In genomic region chr16:15055141-15056053, GRCh38 we compare ENCODE assay signal across 8 cellular contexts. TPM values are rescaled to one million over a fixed set of nuclear protein-coding genes. Genes with fewer than 3 reads are reported as not detected.
DNase-seq lines count a peak whose midpoint lies in the region; ATAC-seq, FAIRE-seq and TF ChIP-seq lines count a peak whose summit lies in the region.

No MANE protein-coding gene starts in this region.

- H3K4me3 ChIP-seq in Loucy (ENCODE audit: low read length, poor library complexity, severe bottlenecking), result peak overlapping the region; percentile 82
- peak overlapping the region; percentile 83 to 90 for H3K4me3 ChIP-seq in gastroesophageal sphincter
- peak overlapping the region; percentile 99 for H3K4me3 ChIP-seq in prostate gland

- TF ChIP-seq POLR2A in H54 (IDR thresholded peaks at IDR 0.05; ENCODE audit: low read depth, low read length) (peak; percentile 53; the same call in 1 of the 2 replicates), gastroesophageal sphincter (IDR thresholded peaks at IDR 0.05) (peak; percentile 50), prostate gland (IDR thresholded peaks at IDR 0.05) (peak; percentile 15)

- TF ChIP-seq EP300 in gastroesophageal sphincter (IDR thresholded peaks at IDR 0.05), result no peak

- intact Hi-C loops in prostate gland (cut with DNase I), result no loop called here

- ATAC-seq in gastroesophageal sphincter, result peak; percentile 62

- peak overlapping the region; percentile 76 for H3K9ac ChIP-seq in Loucy (ENCODE audit: low read depth, low read length, poor library complexity, severe bottlenecking)

- H2AFZ ChIP-seq in Loucy (ENCODE audit: low read length), result peak overlapping the region; percentile 93

- H3K27ac ChIP-seq in gastroesophageal sphincter (peak overlapping the region; percentile 32 to 92 (median 86)), prostate gland (peak overlapping the region; percentile 79 to 86)

- no peaks in the 10 kb centered on the region for H3K9me2 ChIP-seq in Loucy (replicated peaks; ENCODE audit: low read depth, low read length)

- H3K4me1 ChIP-seq in Loucy (ENCODE audit: insufficient read depth, low read length, poor library complexity, severe bottlenecking), result no peaks in the 10 kb centered on the region
- peaks cover 0 to 35% (median 7%) of the 10 kb centered on the region in 3 donors for H3K4me1 ChIP-seq in gastroesophageal sphincter
- H3K4me1 ChIP-seq in prostate gland (replicated peaks), result no peaks in the 10 kb centered on the region

- H3K4me2 ChIP-seq in Loucy (ENCODE audit: low read depth, low read length, poor library complexity, severe bottlenecking), result peak overlapping the region; percentile 79

- peak; percentile 57 to 79 (median 68) for DNase-seq in activated CD4-positive, CD25-positive, alpha-beta regulatory T cell (lab: John Stamatoyannopoulos, UW)
- no peak for DNase-seq in activated CD4-positive, CD25-positive, alpha-beta regulatory T cell treated with anti-CD3 and anti-CD28 coated beads, Interleukin-2, amount 50 U/mL, for 72 hours
- DNase-seq in H54 (ENCODE audit: insufficient read length, low spot score), result peak; percentile 37
- peak; percentile 38 for DNase-seq in activated CD8-positive, alpha-beta memory T cell treated with anti-CD3 and anti-CD28 coated beads, Interleukin-2, amount 50 U/mL, for 24 hours (ENCODE audit: extremely low read depth)
- DNase-seq in prostate gland (ENCODE audit: low spot score), result no peak
- DNase-seq in NCI-H2029 (lab: John Stamatoyannopoulos, UW), result no peak

- H3K36me3 ChIP-seq in Loucy (ENCODE audit: insufficient read depth, low read length), result peaks cover 4% of the 10 kb centered on the region; the same call in 1 of the 2 replicates
- peaks cover 0 to 22% of the 10 kb centered on the region in 2 donors for H3K36me3 ChIP-seq in gastroesophageal sphincter
- H3K36me3 ChIP-seq in prostate gland, result no peaks in the 10 kb centered on the region

- no peaks in the 10 kb centered on the region for H4K20me1 ChIP-seq in Loucy (ENCODE audit: insufficient read depth, low read length, poor library complexity, severe bottlenecking)

- WGBS in gastroesophageal sphincter (ENCODE audit: low coverage in 1 of 2), 2 donors, result 5 to 10% methylated on average over 8 to 12 of the region's 81 CpGs
- 4% methylated on average over 39 of the region's 81 CpGs for WGBS in prostate gland

- TF ChIP-seq CTCF in Loucy (conservative IDR thresholded peaks at IDR 0.05; ENCODE audit: low read length) (peak; percentile 9; the same call in 1 of the 2 replicates), gastroesophageal sphincter (IDR thresholded peaks at IDR 0.05) (no peak), prostate gland (IDR thresholded peaks at IDR 0.05) (no peak)

- H3K79me2 ChIP-seq in Loucy (ENCODE audit: insufficient read depth, low read length), result peaks cover 15% of the 10 kb centered on the region; the same call in 1 of the 2 replicates

- H3K27me3 ChIP-seq in Loucy (ENCODE audit: insufficient read depth, low read length, poor library complexity, severe bottlenecking) (no peaks in the 10 kb centered on the region), gastroesophageal sphincter (no peaks in the 10 kb centered on the region), prostate gland (replicated peaks; ENCODE audit: insufficient read depth) (no peaks in the 10 kb centered on the region)

- no peaks in the 10 kb centered on the region for H3F3A ChIP-seq in Loucy (ENCODE audit: low read depth)

- no peak for FAIRE-seq in H54 (lab: Jason Lieb, UNC)

- H3K9me3 ChIP-seq in Loucy (ENCODE audit: insufficient read depth, low read depth, low read length) (no peaks in the 10 kb centered on the region), gastroesophageal sphincter (no peaks in the 10 kb centered on the region), prostate gland (no peaks in the 10 kb centered on the region)

RNA-seq across cellular contexts. Expression of gene NTAN1, which starts 0.5 kb away (rescaled TPM):
- total RNA-seq in gastroesophageal sphincter, result 10 to 100 TPM; 40.9 to 77.5 (median 61.0) TPM
- total RNA-seq in prostate gland, result 10 to 100 TPM; 44.0 to 65.3 TPM

RNA-seq across cellular contexts. Expression of gene RRN3, which starts 38.7 kb away (rescaled TPM):
- 10 to 100 TPM; 27.9 to 42.3 (median 31.1) TPM for total RNA-seq in gastroesophageal sphincter
- total RNA-seq in prostate gland, result 10 to 100 TPM; 34.7 to 37.9 TPM

Comparison
In these comparisons a context has a peak if more than half of its experiments do, and no peak if none do; other contexts are left out.
1. DNase-seq: peak in activated CD4-positive, CD25-positive, alpha-beta regulatory T cell (4 of 4), H54 (single experiment) and activated CD8-positive, alpha-beta memory T cell treated with anti-CD3 and anti-CD28 coated beads, Interleukin-2, amount 50 U/mL, for 24 hours (single experiment); none in activated CD4-positive, CD25-positive, alpha-beta regulatory T cell treated with anti-CD3 and anti-CD28 coated beads, Interleukin-2, amount 50 U/mL, for 72 hours (single experiment), prostate gland (single experiment) and NCI-H2029 (single experiment).
2. Peak in every context shown above with its lines, with median percentiles within 50 percentile points of each other: POLR2A ChIP-seq and H3K4me3 ChIP-seq.